28 cellular contexts compared by ENCODE assay signal in the genomic region with DNA sequence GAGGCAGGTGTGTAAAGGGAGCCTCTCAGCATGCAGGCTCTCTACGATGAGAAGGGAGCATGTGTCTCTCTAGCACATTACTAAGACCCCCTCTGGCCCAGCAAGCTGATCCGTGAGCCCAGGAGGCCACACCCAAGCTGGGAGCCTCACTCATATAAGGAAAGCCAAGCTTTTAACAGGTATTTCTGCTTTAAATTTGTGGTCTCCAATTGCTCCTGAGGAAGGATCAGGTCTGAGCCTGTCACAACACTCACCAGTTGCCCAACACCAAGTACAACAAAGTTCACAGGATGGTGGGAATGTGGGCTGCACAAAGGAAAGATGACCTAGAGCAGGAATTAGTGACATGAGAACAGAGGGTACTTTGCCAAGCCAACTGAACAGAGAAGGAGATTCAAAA.
"Had no signal": no experiment of that assay in that cellular context is flagged by ENCODE, and none has a peak within 500 bp of the region (broad histone marks: within the 10 kb centered on the region; RNA-seq: fewer than 3 reads in every experiment).

No MANE protein-coding gene starts in this region.

- H3K4me2 ChIP-seq: PC-9 had no signal

- DNase-seq: activated CD4-positive, alpha-beta T cell treated with anti-CD3 and anti-CD28 coated beads, Interleukin-2, amount 10 ng/mL, durations not matched to agents 24 days and 14 days; activated CD4-positive, alpha-beta T cell treated with anti-CD3 and anti-CD28 coated beads, Interleukin-2, amount 50 U/mL, for 4 hours; activated CD8-positive, alpha-beta T cell treated with anti-CD3 and anti-CD28 coated beads for 36 hours; activated gamma-delta T cell treated with Interleukin-2 at 50 U/mL for 16 hours; activated naive CD4-positive, alpha-beta T cell treated with anti-CD3 and anti-CD28 coated beads for 36 hours; activated T-cell treated with anti-CD3 and anti-CD28 coated beads, Interleukin-2, amount 50 U/mL, for 24 hours; body of pancreas; central memory CD4-positive, alpha-beta T cell; Kasumi-1; KG1; MG63; NCI-H1048; NCI-H1105 treated with DMSO at 0.1 percent for 48 hours; NCI-H1436 treated with DMSO at 0.1 percent for 48 hours; NCI-H1694 treated with DMSO at 0.1 percent for 48 hours; NCI-H2029 treated with DMSO at 0.1 percent for 48 hours; NCI-H226; NCI-H524 treated with DMSO at 0.1 percent for 48 hours; NCI-H748 treated with DMSO at 0.1 percent for 48 hours; NK-92 treated with Interleukin-12 subunit alpha and Interleukin-12 subunit beta, amount 100 ng/mL, for 24 hours; PC-9; SHP77; SJCRH30; T1000 had no signal

- H3K27ac ChIP-seq: adrenal gland, body of pancreas, PC-9, SJCRH30, SK-N-MC had no signal

- H3K4me3 ChIP-seq: adrenal gland, body of pancreas, MG63, PC-9, SJCRH30, SK-N-MC had no signal

- H3K9me3 ChIP-seq: adrenal gland, body of pancreas, MG63, SJCRH30 had no signal

- FAIRE-seq: astrocyte had no signal

- ATAC-seq: activated CD8-positive, alpha-beta T cell treated with anti-CD3 and anti-CD28 coated beads for 36 hours; activated naive CD4-positive, alpha-beta T cell treated with anti-CD3 and anti-CD28 coated beads, Interleukin-2, amount 50 U/mL, for 72 hours; body of pancreas had no signal

- H3K27me3 ChIP-seq: adrenal gland, body of pancreas, MG63, SJCRH30 had no signal

- H3K4me1 ChIP-seq: adrenal gland, body of pancreas, SJCRH30 had no signal

- H2AFZ ChIP-seq: PC-9 had no signal

- H3K36me3 ChIP-seq: MG63, SJCRH30 had no signal
